ENCODE assay signal across 22 cellular contexts in the genomic region with DNA sequence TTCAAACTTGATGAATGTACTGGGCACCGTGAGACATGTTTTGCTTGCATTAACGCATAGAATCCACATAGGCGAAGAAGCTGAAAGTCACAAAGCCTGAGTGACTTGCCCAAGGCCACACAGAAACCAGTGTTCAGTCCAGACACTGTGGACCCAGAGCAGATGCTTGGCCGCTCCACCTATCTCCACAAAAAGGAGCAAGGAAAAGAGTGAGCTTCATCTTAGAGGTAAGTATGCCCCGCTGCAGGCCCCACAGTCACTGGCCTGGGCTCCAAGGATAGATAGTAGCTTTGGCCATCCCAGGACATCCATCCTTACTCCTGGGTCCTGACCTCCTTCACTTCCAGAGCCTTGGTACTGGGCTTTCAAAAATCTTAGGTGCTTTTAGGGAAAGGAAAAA.
"Had no signal": no experiment of that assay in that cellular context is flagged by ENCODE, and none has a peak within 500 bp of the region (broad histone marks: within the 10 kb centered on the region; RNA-seq: fewer than 3 reads in every experiment).

No MANE protein-coding gene starts in this region.

- H3K27me3 ChIP-seq: SJSA1 had no signal

- H3K9me3 ChIP-seq: SJSA1 had no signal

- H3K4me3 ChIP-seq: SJSA1 had no signal

- H3K27me3 Mint-ChIP-seq: activated B cell treated with CpG ODN at 0.5 μM for 24 hours; activated CD4-positive, alpha-beta T cell treated with anti-CD3 and anti-CD28 coated beads, Interleukin-2, amount 10 ng/mL, durations not matched to agents 24 days and 14 days; activated naive CD4-positive, alpha-beta T cell treated with anti-CD3 and anti-CD28 coated beads, Interleukin-2, amount 10 ng/mL, durations not matched to agents 7 days and 5 days; brain had no signal

- H3K4me1 Mint-ChIP-seq: activated B cell treated with CpG ODN at 0.5 μM for 24 hours; activated naive CD4-positive, alpha-beta T cell treated with anti-CD3 and anti-CD28 coated beads, Interleukin-2, amount 10 ng/mL, durations not matched to agents 7 days and 5 days had no signal

- H3K9me3 Mint-ChIP-seq: activated B cell treated with CpG ODN at 0.5 μM for 24 hours; activated CD4-positive, alpha-beta T cell treated with anti-CD3 and anti-CD28 coated beads, Interleukin-2, amount 10 ng/mL, durations not matched to agents 24 days and 14 days; activated naive CD4-positive, alpha-beta T cell treated with anti-CD3 and anti-CD28 coated beads, Interleukin-2, amount 10 ng/mL, durations not matched to agents 7 days and 5 days; activated T-cell treated with anti-CD3 and anti-CD28 coated beads, Interleukin-2, amount 50 U/mL, for 72 hours; activated T-helper 2 cell treated with anti-CD3 and anti-CD28 coated beads, Interferon-gamma antibody, Interleukin-2, Interleukin-4, amounts not matched to agents 10 μg/mL and 5 μg/mL and 100 μg/mL, durations not matched to agents 14 hours and 24 hours and 36 hours; T-helper 1 cell treated with Interleukin-12 subunit alpha and Interleukin-12 subunit beta and Interleukin-4 antibody, amounts not matched to agents 30 μg/mL and 1 μg/mL, for 36 hours had no signal

- ATAC-seq: activated T-cell treated with anti-CD3 and anti-CD28 coated beads, Interleukin-2, amount 50 U/mL, for 72 hours had no signal

- H3K27ac Mint-ChIP-seq: activated B cell treated with CpG ODN at 0.5 μM for 24 hours; activated CD4-positive, alpha-beta T cell treated with anti-CD3 and anti-CD28 coated beads, Interleukin-2, amount 10 ng/mL, durations not matched to agents 24 days and 14 days; activated naive CD4-positive, alpha-beta T cell treated with anti-CD3 and anti-CD28 coated beads, Interleukin-2, amount 10 ng/mL, durations not matched to agents 7 days and 5 days; activated T-cell treated with anti-CD3 and anti-CD28 coated beads, Interleukin-2, amount 50 U/mL, for 72 hours; activated T-helper 2 cell treated with anti-CD3 and anti-CD28 coated beads, Interferon-gamma antibody, Interleukin-2, Interleukin-4, amounts not matched to agents 10 μg/mL and 5 μg/mL and 100 μg/mL, durations not matched to agents 14 hours and 24 hours and 36 hours; T-helper 1 cell treated with Interleukin-12 subunit alpha and Interleukin-12 subunit beta and Interleukin-4 antibody, amounts not matched to agents 30 μg/mL and 1 μg/mL, for 36 hours had no signal

- H3K36me3 Mint-ChIP-seq: activated naive CD4-positive, alpha-beta T cell treated with anti-CD3 and anti-CD28 coated beads, Interleukin-2, amount 10 ng/mL, durations not matched to agents 7 days and 5 days; brain had no signal

- H3K27ac ChIP-seq: SJSA1 had no signal

- H3K4me1 ChIP-seq: SJSA1 had no signal

- H3K4me3 Mint-ChIP-seq: activated B cell treated with CpG ODN at 0.5 μM for 24 hours; activated CD4-positive, alpha-beta T cell treated with anti-CD3 and anti-CD28 coated beads, Interleukin-2, amount 10 ng/mL, durations not matched to agents 24 days and 14 days; activated naive CD4-positive, alpha-beta T cell treated with anti-CD3 and anti-CD28 coated beads, Interleukin-2, amount 10 ng/mL, durations not matched to agents 7 days and 5 days; activated T-cell treated with anti-CD3 and anti-CD28 coated beads, Interleukin-2, amount 50 U/mL, for 72 hours; brain; T-helper 1 cell treated with Interleukin-12 subunit alpha and Interleukin-12 subunit beta and Interleukin-4 antibody, amounts not matched to agents 30 μg/mL and 1 μg/mL, for 36 hours had no signal

- DNase-seq: activated B cell treated with CpG ODN at 0.5 μM for 24 hours; activated CD4-positive, alpha-beta T cell treated with anti-CD3 and anti-CD28 coated beads for 1 hour; activated CD4-positive, alpha-beta T cell treated with anti-CD3 and anti-CD28 coated beads, Interleukin-2, amount 10 ng/mL, durations not matched to agents 24 days and 14 days; activated CD4-positive, alpha-beta T cell treated with anti-CD3 and anti-CD28 coated beads, Interleukin-2, amount 50 U/mL, for 48 hours; activated gamma-delta T cell treated with Interleukin-2 at 50 U/mL for 16 hours; activated naive CD4-positive, alpha-beta T cell treated with anti-CD3 and anti-CD28 coated beads, Interleukin-2, amount 10 ng/mL, durations not matched to agents 7 days and 5 days; activated T-cell treated with anti-CD3 and anti-CD28 coated beads for 4 hours; activated T-cell treated with anti-CD3 and anti-CD28 coated beads, Interleukin-2, amount 50 U/mL, for 72 hours; IMR-90; KG1; NCI-H1048; NCI-H187 treated with DMSO at 0.1 percent for 48 hours; NCI-H2081 treated with DMSO at 0.1 percent for 48 hours; NCI-H2227 treated with DMSO at 0.1 percent for 48 hours; NCI-H510A; NCI-H526 treated with DMSO at 0.1 percent for 48 hours; Right ventricle myocardium superior; T-helper 9 cell had no signal

- H3K36me3 ChIP-seq: SJSA1 had no signal
